ENCODE assay signal across 8 cellular contexts in the genomic region with DNA sequence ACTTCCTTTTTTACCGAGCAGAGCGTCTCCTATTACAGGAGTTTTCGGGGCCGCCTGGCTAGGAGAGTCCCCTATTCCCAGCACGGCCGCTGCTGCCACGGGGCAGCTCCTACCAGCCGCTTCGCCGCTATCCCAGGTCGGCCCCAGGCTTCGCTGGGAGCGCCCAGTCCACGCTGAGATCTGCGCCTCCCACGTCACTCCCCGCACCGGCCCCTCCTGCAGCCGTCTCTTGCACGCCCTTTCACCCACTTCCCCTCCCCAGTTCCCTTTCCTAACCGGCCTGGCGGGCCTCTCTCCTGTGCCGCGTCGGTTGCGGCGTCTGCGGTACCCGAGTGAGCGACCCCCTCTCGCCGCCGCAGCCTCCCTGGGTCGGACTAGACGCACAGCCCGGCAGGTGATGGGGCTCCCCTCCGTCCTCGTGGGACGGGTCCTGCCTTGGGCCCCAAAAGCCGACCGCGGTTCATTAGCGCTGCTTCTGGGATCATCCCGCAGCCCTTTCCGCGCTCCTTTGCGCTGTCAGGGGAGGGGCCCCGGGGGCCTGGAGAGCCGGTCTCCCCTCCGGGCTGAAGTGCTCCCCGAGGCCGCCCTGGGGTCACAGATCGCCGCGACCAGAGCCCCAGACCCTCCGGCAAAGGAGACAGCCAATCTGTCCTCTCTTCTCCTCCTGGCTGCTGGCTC.
DNase-seq lines count a peak whose midpoint lies in the region; ATAC-seq and TF ChIP-seq lines count a peak whose summit lies in the region.

No MANE protein-coding gene starts in this region.

- no peak overlapping the region for H3K4me3 ChIP-seq in brain microvascular endothelial cell (ENCODE audit: low read depth, low read length)

- in situ Hi-C loops in brain microvascular endothelial cell (cut with HindIII; ENCODE audit: low pct_ligation_motif_present, low sequenced_read_pairs): no loop called here

- no peak overlapping the region for H3K27ac ChIP-seq in brain microvascular endothelial cell

- TF ChIP-seq POLR2A in GM18505 (IDR thresholded peaks at IDR 0.05; ENCODE audit: borderline replicate concordance, extremely low read depth, insufficient read depth, insufficient read length) (peak; percentile 60), Raji (IDR thresholded peaks at IDR 0.05; ENCODE audit: insufficient read depth, low read depth, low read length) (peak; percentile 63)

- intact Hi-C loops in left colon (cut with DNase I, micrococcal nuclease): no loop called here

- TF ChIP-seq CTCF in brain microvascular endothelial cell (IDR thresholded peaks at IDR 0.05; ENCODE audit: low read depth, low read length, missing control alignments): no peak

- DNase-seq in activated naive CD4-positive, alpha-beta T cell treated with Interleukin-2 at 50 U/mL for 16 hours: peak; percentile 62
- DNase-seq in left colon (peak; percentile 83 to 90), brain microvascular endothelial cell (no peak), COLO829 (ENCODE audit: low spot score) (no peak)
- peak; percentile 49 for DNase-seq in stimulated activated CD8-positive, alpha-beta memory T cell treated with anti-CD3 and anti-CD28 coated beads, Interleukin-12 subunit alpha, Interleukin-12 subunit beta, amount 100 ng/mL, for 4 hours (ENCODE audit: low read depth)

- no peaks in the 10 kb centered on the region for H3K36me3 ChIP-seq in brain microvascular endothelial cell (replicated peaks)

- no peaks in the 10 kb centered on the region for H3K27me3 ChIP-seq in brain microvascular endothelial cell (replicated peaks)

- ATAC-seq in GM18505 (IDR thresholded peaks at IDR 0.05; ENCODE audit: unreplicated experiment): peak; percentile 45
- peak; percentile 38 for ATAC-seq in HG03103 (IDR thresholded peaks at IDR 0.05; ENCODE audit: low read depth, unreplicated experiment)
- peak; percentile 66 for ATAC-seq in left colon

Comparison
In these comparisons a context has a peak if more than half of its experiments do, and no peak if none do; other contexts are left out.
1. DNase-seq: peak in activated naive CD4-positive, alpha-beta T cell treated with Interleukin-2 at 50 U/mL for 16 hours (single experiment), left colon (2 of 2) and stimulated activated CD8-positive, alpha-beta memory T cell treated with anti-CD3 and anti-CD28 coated beads, Interleukin-12 subunit alpha, Interleukin-12 subunit beta, amount 100 ng/mL, for 4 hours (single experiment); none in brain microvascular endothelial cell (single experiment) and COLO829 (single experiment).
2. Peak in every context shown above with its lines, with median percentiles within 50 percentile points of each other: ATAC-seq.